Comparison of ENCODE assay signal across 8 cellular contexts in genomic region chr17:58352018-58352842, GRCh38. TPM values are rescaled to one million over a fixed set of nuclear protein-coding genes. Genes with fewer than 3 reads are reported as not detected.
DNase-seq lines count a peak whose midpoint lies in the region; ATAC-seq, FAIRE-seq and TF ChIP-seq lines count a peak whose summit lies in the region.

Gene SUPT4H1 (minus strand): TSS chr17:58352201. CDS start chr17:58352135, 66 bp downstream.

- H3K36me3 Mint-ChIP-seq in Calu3 (ENCODE audit: insufficient read depth, unreplicated experiment), result peaks cover 29% of the 10 kb centered on the region
- H3K36me3 Mint-ChIP-seq in activated CD8-positive, alpha-beta memory T cell treated with anti-CD3 and anti-CD28 coated beads, Interleukin-2, amount 10 ng/mL, durations not matched to agents 7 days and 5 days, result peaks cover 43% of the 10 kb centered on the region

- peaks cover 2% of the 10 kb centered on the region for H3K36me3 ChIP-seq in endocrine pancreas (ENCODE audit: control insufficient read depth, insufficient read depth, low read length)

- H3K4me3 Mint-ChIP-seq in Calu3 (ENCODE audit: low read depth, unreplicated experiment), result peak within 1 kb of the TSS; percentile 99
- H3K4me3 Mint-ChIP-seq in activated CD8-positive, alpha-beta memory T cell treated with anti-CD3 and anti-CD28 coated beads, Interleukin-2, amount 10 ng/mL, durations not matched to agents 7 days and 5 days, result peak within 1 kb of the TSS; percentile 98

- FAIRE-seq in HTR-8/SVneo (lab: Jason Lieb, UNC), result peak; percentile 88

- no peak for TF ChIP-seq CTCF in Calu3 (IDR thresholded peaks at IDR 0.05; ENCODE audit: unreplicated experiment)

- BruUV-seq in Calu3 (replicated peaks; lab: Mats Ljungman, UMichigan), result no TSS peak

- intact Hi-C loops in Calu3 (cut with micrococcal nuclease; ENCODE audit: unreplicated experiment), result loop anchor here (2.0 to 5.0 kb wide), 2 partner anchors 40 to 65 kb away; partner anchors contain the start of gene RNF43

- ATAC-seq in GM21390 (IDR thresholded peaks at IDR 0.05; ENCODE audit: unreplicated experiment), result peak; percentile 89
- peak; percentile 92 for ATAC-seq in activated CD8-positive, alpha-beta memory T cell treated with anti-CD3 and anti-CD28 coated beads, Interleukin-2, amount 10 ng/mL, durations not matched to agents 7 days and 5 days

- H3K9me3 Mint-ChIP-seq in Calu3 (ENCODE audit: low read depth, unreplicated experiment), result no peaks in the 10 kb centered on the region
- H3K9me3 Mint-ChIP-seq in activated CD8-positive, alpha-beta memory T cell treated with anti-CD3 and anti-CD28 coated beads, Interleukin-2, amount 10 ng/mL, durations not matched to agents 7 days and 5 days (ENCODE audit: low read depth), result no peaks in the 10 kb centered on the region

- no peaks in the 10 kb centered on the region for H3K9me3 ChIP-seq in endocrine pancreas (ENCODE audit: control insufficient read depth, low read length)

- H3K9ac ChIP-seq in endocrine pancreas (ENCODE audit: control insufficient read depth, insufficient read depth, low read length), result peak within 1 kb of the TSS; percentile 91

- peak; percentile 85 for DNase-seq in Calu3
- DNase-seq in HTR-8/SVneo (ENCODE audit: insufficient read length, low spot score), result peak; percentile 97
- peak; percentile 90 to 94 for DNase-seq in NOMO-1 (lab: John Stamatoyannopoulos, UW; ENCODE audit: unreplicated experiment in 2 of 2)
- DNase-seq in activated CD8-positive, alpha-beta memory T cell treated with anti-CD3 and anti-CD28 coated beads, Interleukin-2, amount 10 ng/mL, durations not matched to agents 7 days and 5 days, result peak; percentile 93
- DNase-seq in mesenteric fat pad (ENCODE audit: low spot score), result peak; percentile 97
- peak; percentile 81 for DNase-seq in stimulated activated CD8-positive, alpha-beta memory T cell treated with anti-CD3 and anti-CD28 coated beads, Interleukin-15, amount 100 ng/mL, for 24 hours (ENCODE audit: low read depth)

- CTCF ChIA-PET in Calu3 (lab: Charles Lee), result interaction anchor here (0.6 to 3.0 kb wide), 6 partner anchors 11 to 65 kb away, joined by 3 to 36 read pairs (median 5); partner anchors contain the start of genes RNF43 and TSPOAP1
- CTCF ChIA-PET in activated CD8-positive, alpha-beta memory T cell treated with anti-CD3 and anti-CD28 coated beads, Interleukin-2, amount 10 ng/mL, durations not matched to agents 7 days and 5 days (lab: Charles Lee), result interaction anchor here (1.1 to 4.9 kb wide), 16 partner anchors 8 to 136 kb away, joined by 3 to 69 read pairs (median 5); partner anchors contain the start of genes HSF5, RNF43 and TSPOAP1

- H3K4me1 Mint-ChIP-seq in Calu3 (ENCODE audit: low read depth, unreplicated experiment), result peaks cover 8% of the 10 kb centered on the region
- H3K4me1 Mint-ChIP-seq in activated CD8-positive, alpha-beta memory T cell treated with anti-CD3 and anti-CD28 coated beads, Interleukin-2, amount 10 ng/mL, durations not matched to agents 7 days and 5 days, result peaks cover 50% of the 10 kb centered on the region

- peak within 1 kb of the TSS; percentile 93 for H3K27ac Mint-ChIP-seq in Calu3 (ENCODE audit: unreplicated experiment)
- peak within 1 kb of the TSS; percentile 96 for H3K27ac Mint-ChIP-seq in activated CD8-positive, alpha-beta memory T cell treated with anti-CD3 and anti-CD28 coated beads, Interleukin-2, amount 10 ng/mL, durations not matched to agents 7 days and 5 days

- H3K4me1 ChIP-seq in endocrine pancreas (ENCODE audit: control insufficient read depth, insufficient read depth, low read length), result peaks cover 6% of the 10 kb centered on the region

- no peaks in the 10 kb centered on the region for H3K27me3 ChIP-seq in endocrine pancreas (ENCODE audit: control insufficient read depth, insufficient read depth, low read length)

- peak within 1 kb of the TSS; percentile 94 for H3K4me3 ChIP-seq in endocrine pancreas (ENCODE audit: control insufficient read depth, insufficient read depth, low read length)

- no peaks in the 10 kb centered on the region for H3K27me3 Mint-ChIP-seq in Calu3 (ENCODE audit: unreplicated experiment)
- no peaks in the 10 kb centered on the region for H3K27me3 Mint-ChIP-seq in activated CD8-positive, alpha-beta memory T cell treated with anti-CD3 and anti-CD28 coated beads, Interleukin-2, amount 10 ng/mL, durations not matched to agents 7 days and 5 days

RNA-seq across cellular contexts. Expression of gene SUPT4H1, which starts in this region (rescaled TPM):
- 40.3 and 46.7 TPM in 2 replicates for total RNA-seq in Calu3 (2022)
- 100 to 1,000 TPM in 1 of 2 experiments, 10 to 100 TPM in 1; 63.3 to 127 TPM for total RNA-seq in activated CD8-positive, alpha-beta memory T cell treated with anti-CD3 and anti-CD28 coated beads, Interleukin-2, amount 10 ng/mL, durations not matched to agents 7 days and 5 days
- 61.9 TPM for total RNA-seq in mesenteric fat pad

Comparison
In these comparisons a context has a peak if more than half of its experiments do, and no peak if none do; other contexts are left out.
1. Peak in every context shown above with its lines: DNase-seq, ATAC-seq and H3K4me3 ChIP-seq.